10 cellular contexts compared by ENCODE assay signal in the genomic region with DNA sequence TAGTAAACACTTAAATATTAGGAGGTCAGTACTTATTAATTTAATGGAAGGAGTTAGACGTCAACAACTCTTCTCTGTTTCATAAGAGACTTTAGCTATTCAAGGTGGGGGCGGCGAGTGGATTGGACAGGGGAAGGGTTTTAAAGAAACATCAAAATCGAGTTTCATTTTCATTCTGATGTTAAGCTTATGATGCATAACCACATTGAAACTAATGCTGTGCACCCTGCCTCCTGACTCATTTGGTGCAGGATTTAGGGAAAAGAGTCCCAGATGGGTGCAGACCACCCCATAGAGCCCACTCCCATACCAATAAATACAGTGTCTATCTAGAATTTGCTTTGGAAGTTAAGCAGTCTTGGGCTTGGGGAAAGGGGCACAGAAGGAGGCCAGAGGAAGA. TPM values are rescaled to one million over a fixed set of nuclear protein-coding genes. Genes with fewer than 3 reads are reported as not detected.
DNase-seq lines count a peak whose midpoint lies in the region; ATAC-seq and TF ChIP-seq lines count a peak whose summit lies in the region.
"Had no signal": no experiment of that assay in that cellular context is flagged by ENCODE, and none has a peak within 500 bp of the region (broad histone marks: within the 10 kb centered on the region; RNA-seq: fewer than 3 reads in every experiment).

No MANE protein-coding gene starts in this region.

- H3K4me3 ChIP-seq in BLaER1, result no peak overlapping the region
- H3K4me3 ChIP-seq: gastroesophageal sphincter, prostate gland had no signal

- CTCF ChIA-PET in activated naive CD4-positive, alpha-beta T cell treated with anti-CD3 and anti-CD28 coated beads for 36 hours (lab: Charles Lee), result interaction anchor here (0.9 to 8.5 kb wide), 7 partner anchors 8 to 243 kb away, joined by 3 to 87 read pairs (median 4); a partner anchor contains a TSS

- no peak overlapping the region for H3K4me2 ChIP-seq in BLaER1

- DNase-seq in activated naive CD4-positive, alpha-beta T cell treated with anti-CD3 and anti-CD28 coated beads for 36 hours, result peak; percentile 79
- DNase-seq in hypothalamus (lab: John Stamatoyannopoulos, UW), result no peak
- no peak for DNase-seq in HFFc6
- no peak for DNase-seq in NCI-H2227 (lab: John Stamatoyannopoulos, UW; ENCODE audit: unreplicated experiment)
- no peak for DNase-seq in Right ventricle myocardium superior

- H3K9me3 Mint-ChIP-seq in activated naive CD4-positive, alpha-beta T cell treated with anti-CD3 and anti-CD28 coated beads for 36 hours, result no peaks in the 10 kb centered on the region
- no peaks in the 10 kb centered on the region for H3K9me3 Mint-ChIP-seq in HFFc6

- H3K4me3 Mint-ChIP-seq in activated naive CD4-positive, alpha-beta T cell treated with anti-CD3 and anti-CD28 coated beads for 36 hours, result no peak overlapping the region
- H3K4me3 Mint-ChIP-seq in HFFc6, result no peak overlapping the region

- peaks cover 35% of the 10 kb centered on the region for H3K36me3 Mint-ChIP-seq in activated naive CD4-positive, alpha-beta T cell treated with anti-CD3 and anti-CD28 coated beads for 36 hours (ENCODE audit: low read depth)
- H3K36me3 Mint-ChIP-seq in HFFc6 (ENCODE audit: low read depth), result peaks cover 12% of the 10 kb centered on the region

- peaks cover 21% of the 10 kb centered on the region for H3K4me1 ChIP-seq in BLaER1
- H3K4me1 ChIP-seq: prostate gland had no signal

- peaks cover 89% of the 10 kb centered on the region for H4K20me1 ChIP-seq in BLaER1

- H3K27ac ChIP-seq in BLaER1, result no peak overlapping the region
- H3K27ac ChIP-seq: gastroesophageal sphincter, prostate gland had no signal

- TF ChIP-seq CTCF in HFFc6 (IDR thresholded peaks at IDR 0.05), result no peak

- H3K4me1 Mint-ChIP-seq in activated naive CD4-positive, alpha-beta T cell treated with anti-CD3 and anti-CD28 coated beads for 36 hours (ENCODE audit: low read depth), result peaks cover 53% of the 10 kb centered on the region
- peaks cover 38% of the 10 kb centered on the region for H3K4me1 Mint-ChIP-seq in HFFc6 (ENCODE audit: low read depth)

- no peaks in the 10 kb centered on the region for H3K27me3 Mint-ChIP-seq in activated naive CD4-positive, alpha-beta T cell treated with anti-CD3 and anti-CD28 coated beads for 36 hours (ENCODE audit: low read depth)
- H3K27me3 Mint-ChIP-seq in HFFc6 (ENCODE audit: insufficient read depth), result peaks cover 2% of the 10 kb centered on the region

- intact Hi-C loops in activated naive CD4-positive, alpha-beta T cell treated with anti-CD3 and anti-CD28 coated beads for 36 hours (cut with micrococcal nuclease), result loop anchor here (1.0 kb wide), 2 partner anchors 9 to 159 kb away; no protein-coding TSS in a partner anchor
- intact Hi-C loops in Right ventricle myocardium superior (cut with DNase I), result no loop called here

- H3K36me3 ChIP-seq in BLaER1, result peaks cover 89% of the 10 kb centered on the region

- H3K9ac ChIP-seq in BLaER1, result peak overlapping the region; percentile 7; the same call in 1 of the 2 replicates

- ATAC-seq in GM19372 (IDR thresholded peaks at IDR 0.05; ENCODE audit: low read depth, unreplicated experiment), result peak; percentile 85
- peak; percentile 65 for ATAC-seq in HG03139 (IDR thresholded peaks at IDR 0.05; ENCODE audit: unreplicated experiment)
- ATAC-seq in Right ventricle myocardium superior (ENCODE audit: poor library complexity), result no peak
- ATAC-seq: gastroesophageal sphincter had no signal

- no peaks in the 10 kb centered on the region for H3K27me3 ChIP-seq in BLaER1
- H3K27me3 ChIP-seq: gastroesophageal sphincter had no signal

- peak overlapping the region; percentile 48 for H3K27ac Mint-ChIP-seq in activated naive CD4-positive, alpha-beta T cell treated with anti-CD3 and anti-CD28 coated beads for 36 hours
- H3K27ac Mint-ChIP-seq in HFFc6, result no peak overlapping the region

- no peaks in the 10 kb centered on the region for H3K9me3 ChIP-seq in BLaER1
- H3K9me3 ChIP-seq: gastroesophageal sphincter, prostate gland had no signal

RNA-seq across cellular contexts. Expression of a gene that starts 7.4 kb away (rescaled TPM):
- total RNA-seq in activated naive CD4-positive, alpha-beta T cell treated with anti-CD3 and anti-CD28 coated beads for 36 hours, result 1 to 10 TPM; 5.1 to 5.5 TPM
- total RNA-seq in HFFc6 (2021; fragmentation: NEBNext Ultra II Directional; extraction: Animal tissue kit (Norgen Biotek cat#: 25700)), result 1 to 10 TPM; 3.6 to 4.6 (median 3.9) TPM
- total RNA-seq in Right ventricle myocardium superior, result 3.0 TPM

RNA-seq across cellular contexts. Expression of a gene that starts 17.3 kb away (rescaled TPM):
- total RNA-seq in activated naive CD4-positive, alpha-beta T cell treated with anti-CD3 and anti-CD28 coated beads for 36 hours, result under 1 TPM in 1 of 2 experiments, not detected in 1; 0.48 TPM
- not detected for total RNA-seq in HFFc6 (2021; fragmentation: NEBNext Ultra II Directional; extraction: Animal tissue kit (Norgen Biotek cat#: 25700))
- total RNA-seq in Right ventricle myocardium superior, result not detected
- total RNA-seq: gastroesophageal sphincter, prostate gland had no signal

RNA-seq across cellular contexts. Expression of a gene that starts 41.6 kb away (rescaled TPM):
- under 1 TPM; 0.54 to 0.69 TPM for total RNA-seq in activated naive CD4-positive, alpha-beta T cell treated with anti-CD3 and anti-CD28 coated beads for 36 hours
- total RNA-seq in HFFc6 (2021; fragmentation: NEBNext Ultra II Directional; extraction: Animal tissue kit (Norgen Biotek cat#: 25700)), result not detected
- total RNA-seq in Right ventricle myocardium superior, result 0.24 TPM

RNA-seq across cellular contexts. Expression of a gene that starts 50.9 kb away (rescaled TPM):
- total RNA-seq in activated naive CD4-positive, alpha-beta T cell treated with anti-CD3 and anti-CD28 coated beads for 36 hours, result 1 to 10 TPM; 1.4 to 1.5 TPM
- under 1 TPM in 1 of 6 experiments, not detected in 5; 0.23 TPM for total RNA-seq in HFFc6 (2021; fragmentation: NEBNext Ultra II Directional; extraction: Animal tissue kit (Norgen Biotek cat#: 25700))
- 0.08 TPM for total RNA-seq in Right ventricle myocardium superior
